20 cellular contexts compared by ENCODE assay signal in the genomic region with DNA sequence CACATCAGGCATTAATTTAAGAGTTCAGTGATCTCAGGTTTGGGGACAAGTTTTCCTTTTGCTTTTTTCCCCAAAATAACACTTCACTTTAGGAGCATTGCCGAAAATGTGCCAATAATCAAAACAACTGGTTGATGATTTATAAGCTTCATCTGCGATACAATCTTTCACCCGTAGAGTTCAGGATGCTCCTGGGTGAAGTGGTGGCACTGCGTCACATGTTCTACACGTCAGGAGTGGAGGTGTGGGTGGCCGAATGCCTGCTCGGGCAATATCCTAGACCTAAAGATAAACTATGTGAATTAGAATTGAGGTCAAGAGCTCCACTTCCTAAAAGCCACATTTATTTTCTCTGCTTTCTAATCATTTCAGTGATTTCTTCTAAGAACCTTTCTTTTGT.
DNase-seq lines count a peak whose midpoint lies in the region; ATAC-seq, FAIRE-seq and TF ChIP-seq lines count a peak whose summit lies in the region.
"Had no signal": no experiment of that assay in that cellular context is flagged by ENCODE, and none has a peak within 500 bp of the region (broad histone marks: within the 10 kb centered on the region; RNA-seq: fewer than 3 reads in every experiment).

No MANE protein-coding gene starts in this region.

- H2AFZ ChIP-seq in HepG2 (ENCODE audit: low read length): no peak overlapping the region
- H2AFZ ChIP-seq: GM23338 had no signal

- no peaks in the 10 kb centered on the region for H3K9me3 ChIP-seq in liver (ENCODE audit: control insufficient read depth in 4 of 4, low read length in 3 of 4)
- no peaks in the 10 kb centered on the region for H3K9me3 ChIP-seq in HepG2 (ENCODE audit: low read length)
- H3K9me3 ChIP-seq in thyroid gland: no peaks in the 10 kb centered on the region

- H3K27ac ChIP-seq in liver (ENCODE audit: low read depth in 1 of 2, low read length in 2 of 2): peak overlapping the region; percentile 38 to 49
- no peak overlapping the region for H3K27ac ChIP-seq in HepG2 (ENCODE audit: extremely low read length, insufficient read depth, low read length)
- peak overlapping the region; percentile 66 to 89 (median 84) for H3K27ac ChIP-seq in thyroid gland

- no peaks in the 10 kb centered on the region for H3K79me2 ChIP-seq in HepG2 (ENCODE audit: insufficient read depth, low read length)

- ATAC-seq in HepG2: no peak
- ATAC-seq: CD8-positive, alpha-beta T cell; GM23338; HCT116 had no signal

- 34% methylated on average over 7 of the region's 7 CpGs for WGBS in liver
- WGBS in HepG2 (ENCODE audit: low lambda C conversion rate): 95% methylated on average over 7 of the region's 7 CpGs
- 37 to 40% methylated on average over 7 of the region's 7 CpGs for WGBS in thyroid gland, 2 donors

- CTCF ChIA-PET in HepG2 (lab: Yijun Ruan, JAX; ENCODE audit: low intra/inter-chr PET ratio, low total read pairs): no interaction called here

- POLR2A ChIA-PET in HepG2 (lab: Yijun Ruan, JAX): no interaction called here

- H3K9ac ChIP-seq in liver (ENCODE audit: low read depth in 1 of 2, low read length in 2 of 2): no peak overlapping the region
- no peak overlapping the region for H3K9ac ChIP-seq in HepG2 (ENCODE audit: insufficient read depth, low read depth, low read length)

- H3K4me2 ChIP-seq in HepG2 (ENCODE audit: low read depth, low read length): no peak overlapping the region
- H3K4me2 ChIP-seq: GM23338 had no signal

- peak overlapping the region; percentile 33 for H3K4me3 Mint-ChIP-seq in chondrocyte (ENCODE audit: unreplicated experiment)
- H3K4me3 Mint-ChIP-seq in mesothelial cell of epicardium: no peak overlapping the region
- H3K4me3 Mint-ChIP-seq: CD8-positive, alpha-beta T cell; GM23338 had no signal

- in situ Hi-C loops in HepG2 (cut with HindIII; ENCODE audit: extremely low pct_ligation_motif_present, low pct_unique_long_range_greater_than_20kb): no loop called here

- TF ChIP-seq CTCF in liver (IDR thresholded peaks at IDR 0.05; ENCODE audit: low read depth, low read length, missing input control): peak; percentile 33
- TF ChIP-seq CTCF in HepG2 (CRISPR knock-in tag; IDR thresholded peaks at IDR 0.05): no peak
- peak; percentile 39 for TF ChIP-seq CTCF in chondrocyte (IDR thresholded peaks at IDR 0.05)
- no peak for TF ChIP-seq CTCF in mesothelial cell of epicardium (IDR thresholded peaks at IDR 0.05; ENCODE audit: unreplicated experiment)
- peak in 2 of 6 experiments; percentile 14 to 17 for TF ChIP-seq CTCF in thyroid gland (IDR thresholded peaks at IDR 0.05)

- TF ChIP-seq EP300 in HepG2 (IDR thresholded peaks at IDR 0.05; ENCODE audit: low read depth in 2 of 2, low read length in 2 of 2): no peak
- no peak for TF ChIP-seq EP300 in HepG2 (CRISPR knock-in tag; IDR thresholded peaks at IDR 0.05; ENCODE audit: borderline replicate concordance)

- H4K20me1 ChIP-seq in HepG2 (ENCODE audit: insufficient read depth, low read length): no peaks in the 10 kb centered on the region; the same call in 1 of the 2 replicates

- BruUV-seq in HepG2 (replicated peaks; lab: Mats Ljungman, UMichigan): no TSS peak

- H3K4me1 Mint-ChIP-seq in chondrocyte (ENCODE audit: low read depth) (peaks cover 45% of the 10 kb centered on the region), mesothelial cell of epicardium (peaks cover 73% of the 10 kb centered on the region)

- H3K9me3 Mint-ChIP-seq in chondrocyte (ENCODE audit: low read depth) (peaks cover 1% of the 10 kb centered on the region), mesothelial cell of epicardium (no peaks in the 10 kb centered on the region)
- H3K9me3 Mint-ChIP-seq: CD8-positive, alpha-beta T cell; GM23338 had no signal

- H3K4me3 ChIP-seq in liver (ENCODE audit: low read depth in 1 of 3, low read length in 3 of 3) (no peak overlapping the region), HepG2 (replicated peaks in 1 of 3; ENCODE audit: insufficient read depth in 1 of 3, low read depth in 2 of 3, low read length in 3 of 3) (no peak overlapping the region), thyroid gland (replicated peaks in 1 of 3) (no peak overlapping the region)
- H3K4me3 ChIP-seq: GM23338 had no signal

- TF ChIP-seq RAD21 in liver (IDR thresholded peaks at IDR 0.05) (peak; percentile 68 to 69), HepG2 (CRISPR knock-in tag; IDR thresholded peaks at IDR 0.05) (no peak)

- H3K4me1 ChIP-seq in liver (ENCODE audit: control insufficient read depth in 4 of 4, insufficient read depth in 4 of 4, low read length in 3 of 4): peaks cover 0 to 43% (median 25%) of the 10 kb centered on the region in 4 donors
- peaks cover 21% of the 10 kb centered on the region for H3K4me1 ChIP-seq in HepG2 (ENCODE audit: insufficient read depth, low read length)
- H3K4me1 ChIP-seq in thyroid gland: peaks cover 72 to 91% of the 10 kb centered on the region in 2 donors

- H3K27me3 Mint-ChIP-seq in chondrocyte (ENCODE audit: low read depth) (no peaks in the 10 kb centered on the region), mesothelial cell of epicardium (ENCODE audit: low read depth) (no peaks in the 10 kb centered on the region)

- no peaks in the 10 kb centered on the region for H3K27me3 ChIP-seq in liver (ENCODE audit: control insufficient read depth in 4 of 4, insufficient read depth in 4 of 4, low read length in 3 of 4)
- no peaks in the 10 kb centered on the region for H3K27me3 ChIP-seq in HepG2 (ENCODE audit: control insufficient read depth in 1 of 2, insufficient read depth in 2 of 2, low read length in 2 of 2)
- no peaks in the 10 kb centered on the region for H3K27me3 ChIP-seq in thyroid gland

- H3K27ac Mint-ChIP-seq in chondrocyte (ENCODE audit: unreplicated experiment): peak overlapping the region; percentile 93
- peak overlapping the region; percentile 98 for H3K27ac Mint-ChIP-seq in mesothelial cell of epicardium
- H3K27ac Mint-ChIP-seq: CD8-positive, alpha-beta T cell; GM23338 had no signal

- intact Hi-C loops in HepG2 (cut with micrococcal nuclease; ENCODE audit: unreplicated experiment) (loop anchor here (10.0 kb wide), 1 partner anchor 207 kb away; no protein-coding TSS in a partner anchor), thyroid gland (cut with DNase I) (no loop called here)

- H3K36me3 Mint-ChIP-seq in chondrocyte (ENCODE audit: low read depth) (no peaks in the 10 kb centered on the region), mesothelial cell of epicardium (no peaks in the 10 kb centered on the region)
- H3K36me3 Mint-ChIP-seq: CD8-positive, alpha-beta T cell had no signal

- FAIRE-seq in HepG2 (lab: Jason Lieb, UNC): no peak
- FAIRE-seq: A204.1, GM12891, GM19239 had no signal

- DNase-seq in HepG2 (ENCODE audit: low spot score) (no peak), chondrocyte (ENCODE audit: low spot score) (no peak), mesothelial cell of epicardium (ENCODE audit: low spot score in 2 of 2, unreplicated experiment in 2 of 2) (no peak), thyroid gland (peak; percentile 75 to 78), midbrain (lab: John Stamatoyannopoulos, UW) (no peak), pons (ENCODE audit: low spot score) (no peak), GOT3 (lab: John Stamatoyannopoulos, UW) (no peak)
- DNase-seq: CD8-positive, alpha-beta T cell; DMS53; KBM-7; NCI-H1436; NCI-H1930; NK-92 treated with Interleukin-12 subunit alpha and Interleukin-12 subunit beta, amount 100 ng/mL, for 24 hours; Right ventricle myocardium superior had no signal

- H3K36me3 ChIP-seq in liver (ENCODE audit: control insufficient read depth in 4 of 4, insufficient read depth in 3 of 4, low read depth in 1 of 4, low read length in 3 of 4) (no peaks in the 10 kb centered on the region), HepG2 (replicated peaks in 1 of 2; ENCODE audit: control insufficient read depth in 1 of 2, insufficient read depth in 2 of 2, low read length in 2 of 2) (no peaks in the 10 kb centered on the region; a peak in 1 of 5 replicates), thyroid gland (no peaks in the 10 kb centered on the region)

- TF ChIP-seq POLR2A in HepG2 (IDR thresholded peaks at IDR 0.05; ENCODE audit: insufficient read depth in 1 of 2, low read depth in 2 of 2, low read length in 2 of 2): no peak
- TF ChIP-seq POLR2A in thyroid gland (IDR thresholded peaks at IDR 0.05): no peak

TF ChIP-seq in liver, 16 proteins besides CTCF, POLR2A, EP300 and RAD21 (continues in another document):
- TF ChIP-seq, protein P1, sequence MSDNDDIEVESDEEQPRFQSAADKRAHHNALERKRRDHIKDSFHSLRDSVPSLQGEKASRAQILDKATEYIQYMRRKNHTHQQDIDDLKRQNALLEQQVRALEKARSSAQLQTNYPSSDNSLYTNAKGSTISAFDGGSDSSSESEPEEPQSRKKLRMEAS (IDR thresholded peaks at IDR 0.05): peak; percentile 38
- TF ChIP-seq YY1 (IDR thresholded peaks at IDR 0.05) (no peak), RXRA (IDR thresholded peaks at IDR 0.05) (peak; percentile 90 to 96), SP1 (IDR thresholded peaks at IDR 0.05) (peak; percentile 77)

TF ChIP-seq in HepG2, 621 proteins besides CTCF, POLR2A, EP300 and RAD21 (continues in another document):
- no peak for TF ChIP-seq NPAS2 (CRISPR knock-in tag; IDR thresholded peaks at IDR 0.05; ENCODE audit: borderline replicate concordance)
- TF ChIP-seq ZNF746 (CRISPR knock-in tag; IDR thresholded peaks at IDR 0.05): no peak
- no peak for TF ChIP-seq HMG20A (CRISPR knock-in tag; IDR thresholded peaks at IDR 0.05; ENCODE audit: borderline replicate concordance)
- no peak for TF ChIP-seq SALL1 (CRISPR knock-in tag; IDR thresholded peaks at IDR 0.05)
- no peak for TF ChIP-seq KLF6 (CRISPR knock-in tag; IDR thresholded peaks at IDR 0.05)
- no peak for TF ChIP-seq NCOA1 (CRISPR knock-in tag; IDR thresholded peaks at IDR 0.05)
- no peak for TF ChIP-seq ZNF441 (CRISPR knock-in tag; IDR thresholded peaks at IDR 0.05; ENCODE audit: borderline replicate concordance)

Comparison
In these comparisons a context has a peak if more than half of its experiments do, and no peak if none do; other contexts are left out.
1. CTCF ChIP-seq: peak in liver (single experiment) and chondrocyte (single experiment); none in HepG2 (single experiment) and mesothelial cell of epicardium (single experiment).
2. DNase-seq: peak in thyroid gland (2 of 2); none in HepG2 (single experiment), chondrocyte (single experiment), mesothelial cell of epicardium (0 of 2), midbrain (single experiment), pons (single experiment) and GOT3 (single experiment).